Comparison of ENCODE assay signal across 24 cellular contexts in the genomic region with DNA sequence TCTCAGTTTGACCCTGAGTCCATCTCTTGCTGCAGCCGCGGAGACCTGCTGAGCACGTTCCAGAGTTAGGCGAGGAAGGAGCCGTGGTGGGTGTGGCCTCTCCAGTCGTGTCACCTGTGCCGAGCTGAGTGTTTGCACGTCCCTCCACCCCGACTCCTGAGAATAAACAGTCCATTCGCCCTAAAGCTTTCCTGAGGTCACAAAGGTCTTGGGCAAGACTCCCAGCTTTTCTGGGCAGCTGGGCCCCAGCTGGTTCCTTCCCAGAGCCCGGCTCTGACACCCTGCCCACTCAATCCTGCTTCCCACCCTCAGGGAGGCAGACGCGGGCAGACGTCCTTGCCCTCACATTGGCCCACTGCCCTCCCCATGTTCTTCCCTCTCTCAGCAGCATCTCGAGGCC.
"Had no signal": no experiment of that assay in that cellular context is flagged by ENCODE, and none has a peak within 500 bp of the region (broad histone marks: within the 10 kb centered on the region; RNA-seq: fewer than 3 reads in every experiment).

No MANE protein-coding gene starts in this region.

- H3K4me3 ChIP-seq: adrenal gland had no signal

- H3K36me3 ChIP-seq: adrenal gland had no signal

- ATAC-seq: activated CD8-positive, alpha-beta T cell treated with anti-CD3 and anti-CD28 coated beads, Interleukin-2, amount 10 ng/mL, durations not matched to agents 7 days and 5 days; PC-3; WTC11 had no signal

- H3K4me3 Mint-ChIP-seq: activated CD8-positive, alpha-beta T cell treated with anti-CD3 and anti-CD28 coated beads, Interleukin-2, amount 10 ng/mL, durations not matched to agents 7 days and 5 days; activated naive CD8-positive, alpha-beta T cell treated with anti-CD3 and anti-CD28 coated beads, Interleukin-2, amount 10 ng/mL, durations not matched to agents 7 days and 5 days; central memory CD8-positive, alpha-beta T cell; T-helper 1 cell treated with Interleukin-12 subunit alpha and Interleukin-12 subunit beta and Interleukin-4 antibody, amounts not matched to agents 30 μg/mL and 1 μg/mL, for 36 hours; WTC11 had no signal

- H3K27ac ChIP-seq: adrenal gland had no signal

- H3K9me3 ChIP-seq: adrenal gland had no signal

- H3K9me3 Mint-ChIP-seq: activated naive CD8-positive, alpha-beta T cell treated with anti-CD3 and anti-CD28 coated beads, Interleukin-2, amount 10 ng/mL, durations not matched to agents 7 days and 5 days had no signal

- DNase-seq: activated CD4-positive, alpha-beta T cell treated with anti-CD3 and anti-CD28 coated beads for 48 hours; activated CD4-positive, alpha-beta T cell treated with anti-CD3 and anti-CD28 coated beads, Interleukin-2, amount 50 U/mL, for 4 hours; activated CD4-positive, CD25-positive, alpha-beta regulatory T cell treated with anti-CD3 and anti-CD28 coated beads, Interleukin-2, amount 50 U/mL, for 72 hours; activated CD8-positive, alpha-beta memory T cell treated with anti-CD3 and anti-CD28 coated beads, Interleukin-2, amount 50 U/mL, for 48 hours; activated CD8-positive, alpha-beta T cell treated with anti-CD3 and anti-CD28 coated beads, Interleukin-2, amount 10 ng/mL, durations not matched to agents 7 days and 5 days; activated naive CD4-positive, alpha-beta T cell treated with anti-CD3 and anti-CD28 coated beads, Interleukin-2, amount 50 U/mL, for 16 hours; activated naive CD8-positive, alpha-beta T cell treated with anti-CD3 and anti-CD28 coated beads, Interleukin-2, amount 10 ng/mL, durations not matched to agents 7 days and 5 days; activated T-cell treated with anti-CD3 and anti-CD28 coated beads, Interleukin-2, amount 50 U/mL, for 1 hour; adrenal gland; aorta; Karpas-422; MM.1S; NCI-H1105; NCI-H1436; NCI-H1694 treated with DMSO at 0.1 percent for 48 hours; NCI-H2029 treated with DMSO at 0.1 percent for 48 hours; NCI-H345; NCI-H510A; NCI-H69; PC-3; SHP77 treated with DMSO at 0.1 percent for 48 hours had no signal

- H3K27me3 Mint-ChIP-seq: activated naive CD8-positive, alpha-beta T cell treated with anti-CD3 and anti-CD28 coated beads, Interleukin-2, amount 10 ng/mL, durations not matched to agents 7 days and 5 days had no signal

- H3K27me3 ChIP-seq: adrenal gland had no signal

- H3K4me1 Mint-ChIP-seq: activated naive CD8-positive, alpha-beta T cell treated with anti-CD3 and anti-CD28 coated beads, Interleukin-2, amount 10 ng/mL, durations not matched to agents 7 days and 5 days; central memory CD8-positive, alpha-beta T cell; WTC11 had no signal

- H3K36me3 Mint-ChIP-seq: activated naive CD8-positive, alpha-beta T cell treated with anti-CD3 and anti-CD28 coated beads, Interleukin-2, amount 10 ng/mL, durations not matched to agents 7 days and 5 days had no signal

- H3K27ac Mint-ChIP-seq: activated CD8-positive, alpha-beta T cell treated with anti-CD3 and anti-CD28 coated beads, Interleukin-2, amount 10 ng/mL, durations not matched to agents 7 days and 5 days; activated naive CD8-positive, alpha-beta T cell treated with anti-CD3 and anti-CD28 coated beads, Interleukin-2, amount 10 ng/mL, durations not matched to agents 7 days and 5 days; T-helper 1 cell treated with Interleukin-12 subunit alpha and Interleukin-12 subunit beta and Interleukin-4 antibody, amounts not matched to agents 30 μg/mL and 1 μg/mL, for 36 hours; WTC11 had no signal

- H3K4me1 ChIP-seq: adrenal gland had no signal
